Comparison of ENCODE assay signal across 8 cellular contexts in genomic region chr17:2303278-2304188, GRCh38. TPM values are rescaled to one million over a fixed set of nuclear protein-coding genes. Genes with fewer than 3 reads are reported as not detected.
DNase-seq lines count a peak whose midpoint lies in the region; ATAC-seq and TF ChIP-seq lines count a peak whose summit lies in the region.

Gene SMG6 (minus strand): TSS chr17:2303785. CDS start chr17:2303720, 65 bp downstream.
A gene with protein sequence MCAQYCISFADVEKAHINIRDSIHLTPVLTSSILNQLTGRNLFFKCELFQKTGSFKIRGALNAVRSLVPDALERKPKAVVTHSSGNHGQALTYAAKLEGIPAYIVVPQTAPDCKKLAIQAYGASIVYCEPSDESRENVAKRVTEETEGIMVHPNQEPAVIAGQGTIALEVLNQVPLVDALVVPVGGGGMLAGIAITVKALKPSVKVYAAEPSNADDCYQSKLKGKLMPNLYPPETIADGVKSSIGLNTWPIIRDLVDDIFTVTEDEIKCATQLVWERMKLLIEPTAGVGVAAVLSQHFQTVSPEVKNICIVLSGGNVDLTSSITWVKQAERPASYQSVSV (plus strand): TSS chr17:2303950. CDS start chr17:2315561, 11,611 bp downstream.

- H3K27me3 ChIP-seq in AG04450 (ENCODE audit: control insufficient read depth, insufficient read depth, low read length) = no peaks in the 10 kb centered on the region

- H3K4me3 ChIP-seq in AG04450 (ENCODE audit: low read depth, low read length) = peak within 1 kb of the TSS; percentile 87

- peaks cover 40% of the 10 kb centered on the region for H3K4me1 Mint-ChIP-seq in central memory CD8-positive, alpha-beta T cell

- peaks cover 11% of the 10 kb centered on the region for H3K36me3 Mint-ChIP-seq in central memory CD8-positive, alpha-beta T cell (ENCODE audit: insufficient read depth)

- DNase-seq in AG04450 (ENCODE audit: low read depth, low spot score) (peak; percentile 48), NCI-H226 (peak; percentile 87), iris pigment epithelial cell (ENCODE audit: low read depth) (peak; percentile 84)
- DNase-seq in central memory CD8-positive, alpha-beta T cell (ENCODE audit: low spot score in 2 of 2) = peak; percentile 79 to 89
- peak; percentile 95 for DNase-seq in stimulated activated CD4-positive, alpha-beta T cell treated with anti-CD3 and anti-CD28 coated beads, Interleukin-12 subunit alpha, Interleukin-12 subunit beta, amount 100 ng/mL, for 4 hours

- H3K27ac ChIP-seq in AG04450 (ENCODE audit: low read depth, low read length) = peak within 1 kb of the TSS; percentile 77

- no peak for TF ChIP-seq CTCF in AG04450 (IDR thresholded peaks at IDR 0.05; ENCODE audit: low read depth, low read length)

- peak within 1 kb of the TSS; percentile 71 for H3K27ac Mint-ChIP-seq in central memory CD8-positive, alpha-beta T cell (ENCODE audit: low read depth)

- no peaks in the 10 kb centered on the region for H3K9me3 Mint-ChIP-seq in central memory CD8-positive, alpha-beta T cell

- POLR2A ChIA-PET in AG04450 (lab: Yijun Ruan, JAX) = interaction anchor here (0.6 to 1.8 kb wide), 12 partner anchors 17 to 214 kb away, joined by 3 to 9 read pairs (median 5); partner anchors contain the start of genes MNT, SGSM2 and TSR1

- peak within 1 kb of the TSS; percentile 82 for H3K4me3 Mint-ChIP-seq in central memory CD8-positive, alpha-beta T cell

- peaks cover 3% of the 10 kb centered on the region; the same call in 1 of the 2 replicates for H3K9me3 ChIP-seq in AG04450 (ENCODE audit: control insufficient read depth, insufficient read depth, low read length)

- no peaks in the 10 kb centered on the region for H3K27me3 Mint-ChIP-seq in central memory CD8-positive, alpha-beta T cell

- CTCF ChIA-PET in AG04450 (lab: Charles Lee) = interaction anchor here (0.6 to 1.1 kb wide), 3 partner anchors 9 to 248 kb away, joined by 3 to 4 read pairs (median 3); no protein-coding TSS in a partner anchor

- ATAC-seq in GM18868 (IDR thresholded peaks at IDR 0.05; ENCODE audit: unreplicated experiment) (peak; percentile 79), HG03103 (IDR thresholded peaks at IDR 0.05; ENCODE audit: low read depth, unreplicated experiment) (peak; percentile 66)
- ATAC-seq in activated CD4-positive, CD25-positive, alpha-beta regulatory T cell treated with anti-CD3 and anti-CD28 coated beads, Interleukin-2, amount 50 U/mL, for 24 hours = peak; percentile 84 to 87
- peak; percentile 89 for ATAC-seq in central memory CD8-positive, alpha-beta T cell (replicated peaks; ENCODE audit: extremely low read depth, poor library complexity, severe bottlenecking)

RNA-seq across cellular contexts. Expression of gene SMG6, which starts in this region (rescaled TPM):
- 27.3 and 41.3 TPM in 2 replicates for polyA plus RNA-seq in AG04450 (2011; rRNA removed)
- 54.7 and 78.0 TPM in 2 replicates for polyA minus RNA-seq in AG04450 (2011; rRNA and poly(A)+ RNA removed)

RNA-seq across cellular contexts. Expression of the second gene that starts in this region (rescaled TPM):
- 22.7 and 27.3 TPM in 2 replicates for polyA plus RNA-seq in AG04450 (2011; rRNA removed)
- polyA minus RNA-seq in AG04450 (2011; rRNA and poly(A)+ RNA removed) = 17.2 and 18.5 TPM in 2 replicates

Comparison
In these comparisons a context has a peak if more than half of its experiments do, and no peak if none do; other contexts are left out.
1. Peak in every context shown above with its lines: DNase-seq, ATAC-seq, H3K4me3 ChIP-seq and H3K27ac ChIP-seq.